Comparison of ENCODE assay signal across 17 cellular contexts in the genomic region with DNA sequence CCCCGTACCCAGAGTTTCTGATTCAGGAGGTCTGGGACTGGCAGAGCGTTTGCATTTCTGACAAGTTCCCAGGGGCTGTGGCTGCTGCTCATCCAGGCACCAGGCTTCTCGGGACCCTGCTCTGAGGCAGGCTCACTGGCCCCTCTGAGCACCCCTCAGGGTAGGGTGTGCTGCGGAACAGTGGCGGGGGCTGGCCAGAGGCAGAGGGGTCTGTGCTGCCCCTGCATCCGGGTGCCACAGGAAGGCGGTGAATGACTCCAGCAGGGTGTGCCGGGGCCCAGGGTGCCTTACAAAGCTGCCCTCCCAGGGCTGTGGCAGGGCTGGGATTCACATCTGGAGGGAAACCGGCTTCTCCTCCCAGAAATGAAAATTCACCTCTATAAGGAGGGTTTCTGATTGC.
"Had no signal": no experiment of that assay in that cellular context is flagged by ENCODE, and none has a peak within 500 bp of the region (broad histone marks: within the 10 kb centered on the region; RNA-seq: fewer than 3 reads in every experiment).

No MANE protein-coding gene starts in this region.

- H3K27ac ChIP-seq: esophagus squamous epithelium, prostate gland, right atrium auricular region, thoracic aorta, tibial nerve, upper lobe of left lung, uterus had no signal

- H3K4me3 ChIP-seq: dorsolateral prefrontal cortex, esophagus squamous epithelium, lung, prostate gland, right atrium auricular region, sigmoid colon, thoracic aorta, tibial nerve, upper lobe of left lung, uterus had no signal

- H3K4me1 ChIP-seq: prostate gland, right atrium auricular region, tibial nerve, uterus had no signal

- ATAC-seq: left lobe of liver; natural killer cell; stimulated activated memory B cell treated with anti-CD40 and anti-IgM and Interleukin-4, amounts not matched to agents 10 μg/mL and 1 μg/mL and 100 μg/mL, for 72 hours; stimulated activated naive CD8-positive, alpha-beta T cell treated with anti-CD3 and anti-CD28 coated beads, Interleukin-15, Interleukin-2, amounts not matched to agents 100 U/mL and 50 U/mL, for 24 hours had no signal

- DNase-seq: dorsolateral prefrontal cortex; effector memory CD4-positive, alpha-beta T cell; esophagus squamous epithelium; foreskin melanocyte; natural killer cell; sigmoid colon; stimulated activated CD4-positive, alpha-beta T cell treated with anti-CD3 and anti-CD28 coated beads, Interleukin-4, amount 100 ng/mL, for 4 hours; stimulated activated naive CD8-positive, alpha-beta T cell treated with anti-CD3 and anti-CD28 coated beads, Interleukin-15, Interleukin-2, amounts not matched to agents 100 U/mL and 50 U/mL, for 24 hours; upper lobe of left lung; uterus had no signal

- H3K27me3 ChIP-seq: dorsolateral prefrontal cortex, esophagus squamous epithelium, right atrium auricular region, sigmoid colon, tibial nerve, upper lobe of left lung, uterus had no signal

- H3K36me3 ChIP-seq: right atrium auricular region, uterus had no signal

- H3K9me3 ChIP-seq: prostate gland, right atrium auricular region, sigmoid colon, thoracic aorta, upper lobe of left lung, uterus had no signal
